ENCODE assay signal across 13 cellular contexts in genomic region chr4:120053916-120054315, GRCh38. TPM values are rescaled to one million over a fixed set of nuclear protein-coding genes. Genes with fewer than 3 reads are reported as not detected.
A peak's percentile ranks its signal among the peaks of the same experiment; 100 is the strongest.
DNase-seq lines count a peak whose midpoint lies in the region; ATAC-seq, FAIRE-seq and TF ChIP-seq lines count a peak whose summit lies in the region.
"Had no signal": no experiment of that assay in that cellular context is flagged by ENCODE, and none has a peak within 500 bp of the region (broad histone marks: within the 10 kb centered on the region; RNA-seq: fewer than 3 reads in every experiment).

No MANE protein-coding gene starts in this region.

- peak; percentile 55 for ATAC-seq in GM18870 (IDR thresholded peaks at IDR 0.05; ENCODE audit: unreplicated experiment)
- ATAC-seq in GM21723 (IDR thresholded peaks at IDR 0.05; ENCODE audit: unreplicated experiment) = peak; percentile 59
- peak; percentile 56 for ATAC-seq in HG03342 (IDR thresholded peaks at IDR 0.05; ENCODE audit: unreplicated experiment)
- ATAC-seq in GM12878 = peak; percentile 63
- ATAC-seq: naive thymus-derived CD8-positive, alpha-beta T cell had no signal

- TF ChIP-seq CTCF in GM12878 (IDR thresholded peaks at IDR 0.05 in 2 of 3, conservative IDR thresholded peaks at IDR 0.05 in 1 of 3; ENCODE audit: control insufficient read depth in 2 of 3, extremely low read depth in 1 of 3, insufficient read depth in 1 of 3, low read depth in 3 of 3, low read length in 3 of 3) (no peak), progenitor cell of endocrine pancreas (IDR thresholded peaks at IDR 0.05; ENCODE audit: unreplicated experiment) (no peak)

- no peak for TF ChIP-seq POLR2A in GM12878 (IDR thresholded peaks at IDR 0.05; ENCODE audit: low read depth, low read length)

- H2AFZ ChIP-seq in GM12878 (ENCODE audit: control insufficient read depth, low read depth, low read length) = no peak overlapping the region; the same call in 1 of the 2 replicates

- H3K4me3 Mint-ChIP-seq in progenitor cell of endocrine pancreas (ENCODE audit: low read depth) = no peak overlapping the region
- H3K4me3 Mint-ChIP-seq: IgD-negative memory B cell; naive thymus-derived CD8-positive, alpha-beta T cell had no signal

- H3K79me2 ChIP-seq in GM12878 (ENCODE audit: control insufficient read depth, insufficient read depth, low read length) = no peaks in the 10 kb centered on the region

- H3K9me3 Mint-ChIP-seq in progenitor cell of endocrine pancreas (ENCODE audit: low read depth) = no peaks in the 10 kb centered on the region
- H3K9me3 Mint-ChIP-seq: IgD-negative memory B cell; naive thymus-derived CD8-positive, alpha-beta T cell had no signal

- H3K36me3 Mint-ChIP-seq in progenitor cell of endocrine pancreas (ENCODE audit: insufficient read depth) = peaks cover 1% of the 10 kb centered on the region

- peaks cover 0 to 3% of the 10 kb centered on the region in 2 experiments; a peak in 2 of 4 replicates for H3K36me3 ChIP-seq in GM12878 (ENCODE audit: control insufficient read depth in 2 of 2, insufficient read depth in 2 of 2, low read length in 1 of 2)
- H3K36me3 ChIP-seq: adrenal gland had no signal

- no peak overlapping the region for H3K9ac ChIP-seq in GM12878 (ENCODE audit: control insufficient read depth, insufficient read depth, low read length)

- intact Hi-C loops in GM12878 (cut with micrococcal nuclease; ENCODE audit: unreplicated experiment) = loop anchor here (5.0 kb wide), 2 partner anchors 752 to 1072 kb away; a partner anchor contains a TSS

- no peak overlapping the region for H3K4me3 ChIP-seq in GM12878
- H3K4me3 ChIP-seq: adrenal gland had no signal

- no peak overlapping the region for H3K27ac Mint-ChIP-seq in progenitor cell of endocrine pancreas
- H3K27ac Mint-ChIP-seq: naive thymus-derived CD8-positive, alpha-beta T cell had no signal

- SMC1A ChIA-PET in GM12878 (lab: Charles Lee; ENCODE audit: uncharacterized antibody, unreplicated experiment) = interaction anchor here (1.4 kb wide), 1 partner anchor 9 kb away, joined by 3 read pairs; no protein-coding TSS in a partner anchor

- FAIRE-seq in GM12878 (lab: Jason Lieb, UNC) = no peak
- FAIRE-seq: endometrium had no signal

- no TSS peak for BruUV-seq in GM12878 (replicated peaks; lab: Mats Ljungman, UMichigan)

- H4K20me1 ChIP-seq in GM12878 (ENCODE audit: control insufficient read depth, insufficient read depth) = no peaks in the 10 kb centered on the region

- no peak for TF ChIP-seq RAD21 in GM12878 (IDR thresholded peaks at IDR 0.05; ENCODE audit: insufficient read depth, low read depth, low read length)

- RAD21 ChIA-PET in GM12878 (lab: Charles Lee; ENCODE audit: unreplicated experiment) = interaction anchor here (0.8 to 3.3 kb wide), 3 partner anchors 9 to 497 kb away, joined by 3 to 31 read pairs (median 8); partner anchors contain the start of gene PDE5A

- TF ChIP-seq EP300 in GM12878 (IDR thresholded peaks at IDR 0.05; ENCODE audit: borderline replicate concordance in 1 of 2, control insufficient read depth in 1 of 2, low read depth in 2 of 2, low read length in 2 of 2) = no peak

- H3K9me3 ChIP-seq in GM12878 (replicated peaks; ENCODE audit: control insufficient read depth, insufficient read depth, low read length) = no peaks in the 10 kb centered on the region
- H3K9me3 ChIP-seq: adrenal gland had no signal

- peaks cover 16% of the 10 kb centered on the region for H3K4me1 ChIP-seq in GM12878 (ENCODE audit: control insufficient read depth, insufficient read depth, low read length)

- in situ Hi-C loops in GM12878 (cut with MboI) = loop anchor here (10.0 kb wide), 1 partner anchor 1079 kb away; no protein-coding TSS in a partner anchor

- H3K27ac ChIP-seq in GM12878 (ENCODE audit: control insufficient read depth, insufficient read depth) = peak overlapping the region; percentile 43
- H3K27ac ChIP-seq: adrenal gland had no signal

- POLR2A ChIA-PET in GM12878 (lab: Charles Lee) = interaction anchor here (2.0 kb wide), 1 partner anchor 9 kb away, joined by 5 read pairs; no protein-coding TSS in a partner anchor

- H3K27me3 Mint-ChIP-seq in progenitor cell of endocrine pancreas = no peaks in the 10 kb centered on the region
- H3K27me3 Mint-ChIP-seq: IgD-negative memory B cell; naive thymus-derived CD8-positive, alpha-beta T cell had no signal

- CTCF ChIA-PET in GM12878 (lab: Yijun Ruan, JAX) = interaction anchor here (0.7 to 5.7 kb wide), 4 partner anchors 17 to 564 kb away, joined by 3 to 32 read pairs (median 3); partner anchors contain the start of gene PDE5A

- DNase-seq in GM12878 (ENCODE audit: low read depth, low spot score) = no peak
- DNase-seq in DMS79 treated with DMSO at 0.1 percent for 48 hours (lab: John Stamatoyannopoulos, UW) = no peak
- no peak for DNase-seq in activated CD4-positive, alpha-beta T cell treated with anti-CD3 and anti-CD28 coated beads for 48 hours
- DNase-seq in progenitor cell of endocrine pancreas (ENCODE audit: low spot score, unreplicated experiment) = no peak
- no peak for DNase-seq in NCI-H510A treated with DMSO at 0.1 percent for 48 hours (lab: John Stamatoyannopoulos, UW)
- DNase-seq: adrenal gland; naive thymus-derived CD8-positive, alpha-beta T cell; stimulated activated CD4-positive, alpha-beta T cell treated with anti-CD3 and anti-CD28 coated beads, Interleukin-15, amount 100 ng/mL, for 24 hours had no signal

- WGBS in GM12878 (ENCODE audit: insufficient coverage, insufficient replicate concordance, low lambda C conversion rate, missing lambda C conversion rate) = 16% methylated on average over 1 of the region's 1 CpG

- no peaks in the 10 kb centered on the region for H3K27me3 ChIP-seq in GM12878 (replicated peaks in 1 of 2; ENCODE audit: control insufficient read depth in 2 of 2, insufficient read depth in 2 of 2, low read length in 1 of 2)
- H3K27me3 ChIP-seq: adrenal gland had no signal

- H3K4me2 ChIP-seq in GM12878 (ENCODE audit: control insufficient read depth, insufficient read depth) = 0 out of 2 replicates have a peak overlapping the region, but pooled peaks have one; percentile 6

- peaks cover 17% of the 10 kb centered on the region for H3K4me1 Mint-ChIP-seq in progenitor cell of endocrine pancreas (ENCODE audit: low read depth)

TF ChIP-seq in GM12878, 131 proteins besides CTCF, POLR2A, EP300 and RAD21 (continues in another document):
- TF ChIP-seq CHD4 (IDR thresholded peaks at IDR 0.05) (no peak), SMAD1 (IDR thresholded peaks at IDR 0.05; ENCODE audit: low read depth, partially characterized antibody) (no peak), ZBTB33 (IDR thresholded peaks at IDR 0.05) (no peak), TAF1 (IDR thresholded peaks at IDR 0.05; ENCODE audit: borderline replicate concordance, low read depth, low read length) (no peak)

RNA-seq across cellular contexts. Expression of gene MAD2L1, which starts 12.7 kb away (rescaled TPM):
- total RNA-seq in GM12878 (2013; cell fraction: nucleolus; rRNA removed) = 25.7 and 27.3 TPM in 2 replicates
- total RNA-seq in GM12878 (2014; rRNA removed) (93.7 and 99.6 TPM in 2 replicates), GM12878 (2014; rRNA removed; fragmentation: Illumina TruSeq; extraction: Trizol) (80.0 and 84.5 TPM in 2 replicates), GM12878 (2021) (61.6 and 74.0 TPM in 2 replicates), progenitor cell of endocrine pancreas (28.1 and 32.5 TPM in 2 replicates)
- polyA plus RNA-seq in GM12878 (2011; ENCODE audit: low read depth) = 15.4 TPM
- polyA plus RNA-seq in GM12878 (2011; rRNA removed) (121 and 202 TPM in 2 replicates), GM12878 (2014; fragmentation: Illumina TruSeq; extraction: Trizol) (58.1 and 74.2 TPM in 2 replicates), GM12878 (2014; fragmentation: Nextera tagmentation; extraction: Ambion mirVana) (100 to 1,000 TPM; 273 to 407 TPM), GM12878 (2014; rRNA removed) (85.5 and 95.9 TPM in 2 replicates), GM12878 (2016; fragmentation: Nextera tagmentation; extraction: Ambion mirVana) (100 to 1,000 TPM; 217 to 261 TPM)
- polyA plus RNA-seq in GM12878 (2011; cell fraction: cytosol; rRNA removed) = 42.4 and 90.8 TPM in 2 replicates
- polyA plus RNA-seq in GM12878 (2011; cell fraction: nucleus; rRNA removed) = 55.9 and 59.6 TPM in 2 replicates
- 57.0 and 62.7 TPM in 2 replicates for polyA plus RNA-seq in GM12878 (2012)
- polyA minus RNA-seq in GM12878 (2011; rRNA and poly(A)+ RNA removed) = 29.1 and 45.2 TPM in 2 replicates
- 19.5 and 30.9 TPM in 2 replicates for polyA minus RNA-seq in GM12878 (2011; cell fraction: cytosol; rRNA and poly(A)+ RNA removed)
- polyA minus RNA-seq in GM12878 (2011; cell fraction: nucleus; rRNA and poly(A)+ RNA removed) = 37.1 and 43.8 TPM in 2 replicates
